ENCODE assay signal across 29 cellular contexts in the genomic region with DNA sequence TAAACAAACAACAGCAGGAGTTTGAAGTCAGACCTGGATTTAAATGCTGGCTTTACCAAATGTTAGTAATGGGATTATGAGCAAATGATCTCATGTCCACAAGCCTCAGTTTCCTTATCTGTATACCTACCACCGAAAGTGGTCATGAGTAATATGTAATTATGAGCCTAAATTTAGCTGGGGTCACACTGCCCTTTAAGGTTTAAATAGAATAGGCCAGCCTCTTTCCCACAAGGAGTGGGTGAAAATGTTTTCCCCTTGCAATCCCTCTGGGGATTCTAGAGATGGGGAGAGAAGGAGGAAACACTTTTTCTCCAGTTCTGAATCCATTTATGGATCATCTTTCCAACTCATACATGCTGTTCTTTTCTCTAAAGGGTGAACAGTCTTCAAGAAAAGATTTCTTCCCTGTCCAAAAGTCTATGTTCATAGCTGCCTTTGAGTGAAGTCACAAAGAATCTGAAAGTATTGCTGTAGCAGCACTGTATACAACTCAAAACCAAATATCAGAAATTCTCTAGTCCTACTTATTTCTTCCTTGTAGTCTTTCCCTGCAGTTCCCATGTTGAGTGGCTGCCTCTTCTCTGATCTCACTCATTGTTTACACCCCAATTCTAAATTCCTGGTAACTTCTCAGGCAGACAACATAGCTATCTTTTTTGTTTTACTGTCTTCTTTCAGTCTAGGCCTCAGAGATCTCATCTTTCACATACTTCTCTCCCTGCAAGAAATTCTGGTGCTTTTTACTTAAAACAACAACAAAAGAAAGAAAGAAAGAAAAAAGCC. TPM values are rescaled to one million over a fixed set of nuclear protein-coding genes. Genes with fewer than 3 reads are reported as not detected.
DNase-seq lines count a peak whose midpoint lies in the region; ATAC-seq lines count a peak whose summit lies in the region.
"Had no signal": no experiment of that assay in that cellular context is flagged by ENCODE, and none has a peak within 500 bp of the region (broad histone marks: within the 10 kb centered on the region; RNA-seq: fewer than 3 reads in every experiment).

No MANE protein-coding gene starts in this region.

- H3K9me3 ChIP-seq in naive thymus-derived CD4-positive, alpha-beta T cell (ENCODE audit: control insufficient read depth in 2 of 3, low read length in 3 of 3) = no peaks in the 10 kb centered on the region
- H3K9me3 ChIP-seq: ascending aorta, colonic mucosa, SJSA1, upper lobe of right lung had no signal

- H3K27me3 ChIP-seq in mesendoderm (ENCODE audit: insufficient read depth, low read length, poor library complexity) = no peaks in the 10 kb centered on the region
- no peaks in the 10 kb centered on the region for H3K27me3 ChIP-seq in naive thymus-derived CD4-positive, alpha-beta T cell (ENCODE audit: control insufficient read depth in 2 of 2, insufficient read depth in 2 of 2, low read length in 2 of 2)
- H3K27me3 ChIP-seq: ascending aorta, cardiac muscle cell, colonic mucosa, upper lobe of right lung had no signal

- no peak overlapping the region for H3K23ac ChIP-seq in mesendoderm (ENCODE audit: low read length)

- no peak overlapping the region for H3K4me3 ChIP-seq in mesendoderm (ENCODE audit: low read length)
- H3K4me3 ChIP-seq in naive thymus-derived CD4-positive, alpha-beta T cell (ENCODE audit: low read length) = no peak overlapping the region
- H3K4me3 ChIP-seq: ascending aorta, cardiac muscle cell, colonic mucosa, SJSA1, upper lobe of right lung had no signal

- no peak overlapping the region for H3K4me3 Mint-ChIP-seq in activated T-cell treated with anti-CD3 and anti-CD28 coated beads, Interleukin-2, amount 50 U/mL, for 24 hours
- H3K4me3 Mint-ChIP-seq in naive thymus-derived CD4-positive, alpha-beta T cell = no peak overlapping the region
- H3K4me3 Mint-ChIP-seq: activated naive CD8-positive, alpha-beta T cell treated with anti-CD3 and anti-CD28 coated beads, Interleukin-2, amount 10 ng/mL, durations not matched to agents 7 days and 5 days; CD14-positive monocyte; HFFc6; stimulated activated naive B cell treated with anti-CD40 and anti-IgM and Interleukin-4, amounts not matched to agents 10 μg/mL and 1 μg/mL and 100 μg/mL, for 72 hours had no signal

- H3K4me1 ChIP-seq in mesendoderm (ENCODE audit: control insufficient read depth, low read depth, low read length) = peaks cover 1% of the 10 kb centered on the region
- H3K4me1 ChIP-seq in naive thymus-derived CD4-positive, alpha-beta T cell (ENCODE audit: control insufficient read depth in 2 of 2, insufficient read depth in 2 of 2, low read length in 2 of 2) = no peaks in the 10 kb centered on the region
- H3K4me1 ChIP-seq: ascending aorta, colonic mucosa, SJSA1, upper lobe of right lung had no signal

- no peak overlapping the region for H3K56ac ChIP-seq in mesendoderm (ENCODE audit: low read length)

- H3K4me2 ChIP-seq in mesendoderm (ENCODE audit: low read length) = no peak overlapping the region

- H3K4ac ChIP-seq in mesendoderm (ENCODE audit: low read depth, low read length) = no peak overlapping the region

- no CpG with 5 or more reads among the region's 1 CpG for WGBS in mesendoderm (ENCODE audit: extremely low coverage, insufficient coverage, low lambda C conversion rate)

- H3K4me1 Mint-ChIP-seq in activated T-cell treated with anti-CD3 and anti-CD28 coated beads, Interleukin-2, amount 50 U/mL, for 24 hours (ENCODE audit: low read depth) = no peaks in the 10 kb centered on the region
- no peaks in the 10 kb centered on the region for H3K4me1 Mint-ChIP-seq in naive thymus-derived CD4-positive, alpha-beta T cell
- H3K4me1 Mint-ChIP-seq: activated naive CD8-positive, alpha-beta T cell treated with anti-CD3 and anti-CD28 coated beads, Interleukin-2, amount 10 ng/mL, durations not matched to agents 7 days and 5 days; CD14-positive monocyte; stimulated activated naive B cell treated with anti-CD40 and anti-IgM and Interleukin-4, amounts not matched to agents 10 μg/mL and 1 μg/mL and 100 μg/mL, for 72 hours had no signal

- no peak overlapping the region for H4K5ac ChIP-seq in mesendoderm (ENCODE audit: low read length)

- no peak overlapping the region for H2BK120ac ChIP-seq in mesendoderm (ENCODE audit: low read depth, low read length)

- POLR2A ChIA-PET in naive thymus-derived CD4-positive, alpha-beta T cell (lab: Charles Lee) = no interaction called here

- intact Hi-C loops in naive thymus-derived CD4-positive, alpha-beta T cell (cut with micrococcal nuclease) = no loop called here
- intact Hi-C loops in posterior vena cava (cut with DNase I) = no loop called here

- no peaks in the 10 kb centered on the region for H3K36me3 Mint-ChIP-seq in activated T-cell treated with anti-CD3 and anti-CD28 coated beads, Interleukin-2, amount 50 U/mL, for 24 hours (ENCODE audit: low read depth)
- H3K36me3 Mint-ChIP-seq in naive thymus-derived CD4-positive, alpha-beta T cell = no peaks in the 10 kb centered on the region
- H3K36me3 Mint-ChIP-seq: activated naive CD8-positive, alpha-beta T cell treated with anti-CD3 and anti-CD28 coated beads, Interleukin-2, amount 10 ng/mL, durations not matched to agents 7 days and 5 days; CD14-positive monocyte; stimulated activated naive B cell treated with anti-CD40 and anti-IgM and Interleukin-4, amounts not matched to agents 10 μg/mL and 1 μg/mL and 100 μg/mL, for 72 hours had no signal

- no peak overlapping the region for H3K27ac Mint-ChIP-seq in activated T-cell treated with anti-CD3 and anti-CD28 coated beads, Interleukin-2, amount 50 U/mL, for 24 hours
- no peak overlapping the region for H3K27ac Mint-ChIP-seq in naive thymus-derived CD4-positive, alpha-beta T cell
- H3K27ac Mint-ChIP-seq: activated naive CD8-positive, alpha-beta T cell treated with anti-CD3 and anti-CD28 coated beads, Interleukin-2, amount 10 ng/mL, durations not matched to agents 7 days and 5 days; CD14-positive monocyte; HFFc6; stimulated activated naive B cell treated with anti-CD40 and anti-IgM and Interleukin-4, amounts not matched to agents 10 μg/mL and 1 μg/mL and 100 μg/mL, for 72 hours had no signal

- H3K79me1 ChIP-seq in mesendoderm (ENCODE audit: low read length) = no peaks in the 10 kb centered on the region

- no peaks in the 10 kb centered on the region for H3K79me2 ChIP-seq in mesendoderm (ENCODE audit: control insufficient read depth, insufficient read depth, low read length)

- H3K9me3 Mint-ChIP-seq in activated T-cell treated with anti-CD3 and anti-CD28 coated beads, Interleukin-2, amount 50 U/mL, for 24 hours = no peaks in the 10 kb centered on the region
- H3K9me3 Mint-ChIP-seq in naive thymus-derived CD4-positive, alpha-beta T cell = no peaks in the 10 kb centered on the region
- H3K9me3 Mint-ChIP-seq: activated naive CD8-positive, alpha-beta T cell treated with anti-CD3 and anti-CD28 coated beads, Interleukin-2, amount 10 ng/mL, durations not matched to agents 7 days and 5 days; HFFc6; stimulated activated naive B cell treated with anti-CD40 and anti-IgM and Interleukin-4, amounts not matched to agents 10 μg/mL and 1 μg/mL and 100 μg/mL, for 72 hours had no signal

- H4K8ac ChIP-seq in mesendoderm (ENCODE audit: low read depth, low read length) = peak overlapping the region; percentile 65

- no peak overlapping the region for H2AK5ac ChIP-seq in mesendoderm (ENCODE audit: low read length)

- H3K18ac ChIP-seq in mesendoderm (ENCODE audit: low read length) = no peak overlapping the region

- DNase-seq in DMS 273 (lab: John Stamatoyannopoulos, UW; ENCODE audit: unreplicated experiment) (peak; percentile 54), DMS 273 treated with DMSO at 0.1 percent for 48 hours (lab: John Stamatoyannopoulos, UW) (no peak), astrocyte of the hippocampus (ENCODE audit: low read depth, low spot score) (peak; percentile 16), mesendoderm (no peak), renal cortical epithelial cell (ENCODE audit: low read depth) (peak; percentile 67), posterior vena cava (ENCODE audit: low spot score) (no peak)
- DNase-seq in activated T-cell treated with anti-CD3 and anti-CD28 coated beads, Interleukin-2, amount 50 U/mL, for 24 hours = no peak
- no peak for DNase-seq in naive thymus-derived CD4-positive, alpha-beta T cell
- DNase-seq: activated CD4-positive, alpha-beta T cell treated with anti-CD3 and anti-CD28 coated beads for 48 hours; activated gamma-delta T cell treated with Interleukin-2 at 50 U/mL for 16 hours; activated naive CD8-positive, alpha-beta T cell treated with anti-CD3 and anti-CD28 coated beads, Interleukin-2, amount 10 ng/mL, durations not matched to agents 7 days and 5 days; colonic mucosa; effector CD8-positive, alpha-beta T cell; GOT3; HFFc6; mammary epithelial cell; NCI-H1048; NCI-H82; stimulated activated naive B cell treated with anti-CD40 and anti-IgM and Interleukin-4, amounts not matched to agents 10 μg/mL and 1 μg/mL and 100 μg/mL, for 72 hours; substantia nigra; T-helper 9 cell; upper lobe of right lung had no signal

- no peak overlapping the region for H2BK15ac ChIP-seq in mesendoderm (replicated peaks; ENCODE audit: low read depth)

- H3K36me3 ChIP-seq in mesendoderm (ENCODE audit: control insufficient read depth, insufficient read depth, low read length) = no peaks in the 10 kb centered on the region
- H3K36me3 ChIP-seq in naive thymus-derived CD4-positive, alpha-beta T cell (ENCODE audit: control insufficient read depth in 2 of 3, insufficient read depth in 3 of 3, low read length in 3 of 3) = no peaks in the 10 kb centered on the region
- H3K36me3 ChIP-seq: ascending aorta, cardiac muscle cell, colonic mucosa, SJSA1, upper lobe of right lung had no signal

- no peak overlapping the region for H3K9ac ChIP-seq in mesendoderm (ENCODE audit: low read length)

- H2BK5ac ChIP-seq in mesendoderm (ENCODE audit: low read length) = no peak overlapping the region

- no peak for ATAC-seq in naive thymus-derived CD4-positive, alpha-beta T cell
- ATAC-seq: stimulated activated naive B cell treated with anti-CD40 and anti-IgM and Interleukin-4, amounts not matched to agents 10 μg/mL and 1 μg/mL and 100 μg/mL, for 72 hours; upper lobe of right lung had no signal

- CTCF ChIA-PET in naive thymus-derived CD4-positive, alpha-beta T cell (lab: Charles Lee) = no interaction called here

- H3K27ac ChIP-seq in mesendoderm (ENCODE audit: low read depth, low read length) = no peak overlapping the region
- no peak overlapping the region for H3K27ac ChIP-seq in naive thymus-derived CD4-positive, alpha-beta T cell (ENCODE audit: low read depth, low read length)
- H3K27ac ChIP-seq: 22Rv1, ascending aorta, cardiac muscle cell, colonic mucosa, SJSA1, upper lobe of right lung, VCaP had no signal

- peaks cover 61% of the 10 kb centered on the region for H3K27me3 Mint-ChIP-seq in activated T-cell treated with anti-CD3 and anti-CD28 coated beads, Interleukin-2, amount 50 U/mL, for 24 hours
- peaks cover 25 to 50% (median 33%) of the 10 kb centered on the region in 5 donors for H3K27me3 Mint-ChIP-seq in naive thymus-derived CD4-positive, alpha-beta T cell

RNA-seq across cellular contexts. Expression of a gene that starts 7.4 kb away (rescaled TPM):
- 15.3 TPM for polyA plus RNA-seq in mesendoderm (2013, experiment 1 of 2)
- polyA plus RNA-seq in mesendoderm (2013, experiment 2 of 2) = 17.7 TPM
- total RNA-seq in renal cortical epithelial cell (29.7 and 60.5 TPM in 2 replicates), posterior vena cava (1 to 10 TPM; 7.5 to 9.8 TPM)
- total RNA-seq in naive thymus-derived CD4-positive, alpha-beta T cell = not detected
- not detected for polyA plus RNA-seq in naive thymus-derived CD4-positive, alpha-beta T cell
- total RNA-seq: activated CD8-positive, alpha-beta memory T cell treated with anti-CD3 and anti-CD28 coated beads for 36 hours; activated naive CD8-positive, alpha-beta T cell treated with anti-CD3 and anti-CD28 coated beads, Interleukin-2, amount 10 ng/mL, durations not matched to agents 7 days and 5 days had no signal
- polyA plus RNA-seq: CD14-positive monocyte had no signal

Comparison
In these comparisons a context has a peak if more than half of its experiments do, and no peak if none do; other contexts are left out.
1. DNase-seq: peak in DMS 273 (single experiment), astrocyte of the hippocampus (single experiment) and renal cortical epithelial cell (single experiment); none in DMS 273 treated with DMSO at 0.1 percent for 48 hours (single experiment), mesendoderm (single experiment), activated T-cell treated with anti-CD3 and anti-CD28 coated beads, Interleukin-2, amount 50 U/mL, for 24 hours (single experiment), naive thymus-derived CD4-positive, alpha-beta T cell (0 of 9) and posterior vena cava (single experiment).
2. RNA of a gene that starts 7.4 kb away (total RNA-seq): 29.7 to 60.5 TPM in renal cortical epithelial cell and 7.5 to 9.8 TPM in posterior vena cava; not detected in naive thymus-derived CD4-positive, alpha-beta T cell; every median in the first group is over 4 times any median in the second.